In genomic region chr5:149166128-149166527, GRCh38 we compare ENCODE assay signal across 25 cellular contexts. TPM values are rescaled to one million over a fixed set of nuclear protein-coding genes. Genes with fewer than 3 reads are reported as not detected.
DNase-seq lines count a peak whose midpoint lies in the region; ATAC-seq lines count a peak whose summit lies in the region.
"Had no signal": no experiment of that assay in that cellular context is flagged by ENCODE, and none has a peak within 500 bp of the region (broad histone marks: within the 10 kb centered on the region; RNA-seq: fewer than 3 reads in every experiment).

No MANE protein-coding gene starts in this region.

- no peaks in the 10 kb centered on the region for H3K27me3 ChIP-seq in right cardiac atrium (ENCODE audit: control insufficient read depth, insufficient read depth)
- H3K27me3 ChIP-seq: heart right ventricle, right lobe of liver, SJCRH30, thyroid gland had no signal

- peak overlapping the region; percentile 16 for H3K27ac ChIP-seq in right cardiac atrium (ENCODE audit: low read length)
- H3K27ac ChIP-seq: lower lobe of right lung, neutrophil, right lobe of liver, SJCRH30, thyroid gland had no signal

- DNase-seq in DMS 273 (lab: John Stamatoyannopoulos, UW; ENCODE audit: unreplicated experiment) (peak; percentile 80), M059J (ENCODE audit: low read depth) (peak; percentile 70), ecto neural progenitor cell (ENCODE audit: low spot score) (peak; percentile 3), right cardiac atrium (no peak), NCI-H510A treated with DMSO at 0.1 percent for 48 hours (lab: John Stamatoyannopoulos, UW) (no peak), SKM-1 (lab: John Stamatoyannopoulos, UW; ENCODE audit: unreplicated experiment) (no peak)
- DNase-seq: activated CD4-positive, CD25-positive, alpha-beta regulatory T cell; activated T-cell treated with anti-CD3 and anti-CD28 coated beads, Interleukin-2, amount 50 U/mL, for 72 hours; CD8-positive, alpha-beta T cell; cortex of kidney; DMS79 treated with DMSO at 0.1 percent for 48 hours; heart right ventricle; immature natural killer cell; Karpas-422; lower lobe of right lung; NCI-H1417; NCI-H748 treated with DMSO at 0.1 percent for 48 hours; OCI-M1; right lobe of liver; SJCRH30; thyroid gland had no signal

- no peak overlapping the region for H3K4me3 ChIP-seq in right cardiac atrium (ENCODE audit: low read length)
- H3K4me3 ChIP-seq: heart right ventricle, lower lobe of right lung, right lobe of liver, SJCRH30, thyroid gland had no signal

- no peaks in the 10 kb centered on the region for H3K9me3 ChIP-seq in right cardiac atrium (ENCODE audit: control insufficient read depth, low read length)
- H3K9me3 ChIP-seq: heart right ventricle, lower lobe of right lung, neutrophil, right lobe of liver, SJCRH30, thyroid gland had no signal

- ATAC-seq in right cardiac atrium (peak in 1 of 2 donors; percentile 52), GM18520 (IDR thresholded peaks at IDR 0.05; ENCODE audit: unreplicated experiment) (no peak), HG03432 (IDR thresholded peaks at IDR 0.05; ENCODE audit: unreplicated experiment) (no peak)
- ATAC-seq: activated T-cell treated with anti-CD3 and anti-CD28 coated beads, Interleukin-2, amount 50 U/mL, for 72 hours; CD8-positive, alpha-beta T cell; lower lobe of right lung; stimulated activated memory B cell treated with anti-CD40 and anti-IgM and Interleukin-4, amounts not matched to agents 10 μg/mL and 1 μg/mL and 100 μg/mL, for 72 hours had no signal

- intact Hi-C loops in right cardiac atrium (cut with DNase I), result loop anchor here in 1 of 4 donors (10.0 kb wide), 1 partner anchor 49 kb away; no protein-coding TSS in a partner anchor

- peaks cover 17% of the 10 kb centered on the region for H3K4me1 ChIP-seq in right cardiac atrium (ENCODE audit: control insufficient read depth, insufficient read depth, low read length)
- H3K4me1 ChIP-seq: SJCRH30, thyroid gland had no signal

RNA-seq across cellular contexts. Expression of gene ABLIM3, which starts 24.8 kb away (rescaled TPM):
- total RNA-seq in M059J (2014; rRNA removed; shearing (Covaris generic)), result 36.7 and 40.7 TPM in 2 replicates
- total RNA-seq in right cardiac atrium, result 100 to 1,000 TPM; 140 to 185 (median 161) TPM
- 81.3 TPM for polyA plus RNA-seq in right cardiac atrium
- total RNA-seq: CD8-positive, alpha-beta T cell had no signal

Comparison
In these comparisons a context has a peak if more than half of its experiments do, and no peak if none do; other contexts are left out.
1. DNase-seq: peak in DMS 273 (single experiment), M059J (single experiment) and ecto neural progenitor cell (single experiment); none in right cardiac atrium (0 of 3), NCI-H510A treated with DMSO at 0.1 percent for 48 hours (single experiment) and SKM-1 (single experiment).